1 cellular context compared by ENCODE assay signal in the genomic region with DNA sequence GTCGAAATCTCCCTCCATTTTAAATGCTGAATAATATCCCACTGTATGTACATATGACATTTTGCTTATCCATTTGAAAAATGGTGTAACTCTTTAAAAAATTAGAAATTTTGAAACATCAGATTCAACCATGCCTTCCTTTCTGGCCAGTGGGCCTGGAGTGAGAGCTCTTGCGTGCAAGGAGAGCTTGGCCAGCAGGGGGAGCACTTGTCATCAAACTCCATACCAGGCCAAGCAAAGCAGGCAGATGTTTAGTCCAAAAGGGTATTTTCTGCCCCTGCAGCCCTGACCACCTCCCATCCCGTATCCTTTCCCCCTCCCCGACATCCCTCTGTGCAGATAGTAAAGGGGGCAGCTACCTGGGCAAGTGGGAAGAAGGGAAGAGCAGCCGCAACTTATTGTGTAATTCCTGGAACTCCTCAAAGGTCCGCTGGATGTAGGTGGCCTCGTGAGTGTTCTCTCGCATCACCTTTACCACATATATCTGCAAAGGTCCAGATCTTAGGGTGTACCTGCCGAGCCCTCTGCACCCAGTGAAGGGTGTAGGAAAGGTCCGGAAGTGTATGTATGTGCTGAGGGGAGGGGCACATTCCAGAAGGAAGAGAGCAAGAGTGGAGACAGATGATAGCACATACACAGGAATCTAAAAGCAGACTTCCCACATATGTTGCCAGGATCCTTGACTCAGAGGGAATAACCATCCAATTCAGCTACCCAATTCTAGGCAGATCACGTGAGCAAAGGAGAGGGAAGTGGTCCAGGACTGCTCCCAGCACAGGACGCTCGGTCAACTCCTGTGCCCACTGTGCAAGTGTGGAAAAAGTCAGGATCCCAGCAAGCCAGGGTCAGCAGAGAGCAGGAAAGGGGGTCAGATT.
TF ChIP-seq lines count a peak whose summit lies in the region.

No MANE protein-coding gene starts in this region.

TF ChIP-seq in SK-N-SH, 30 proteins besides CTCF, POLR2A, EP300 and RAD21:
- peak; percentile 82 for TF ChIP-seq SMC3 (IDR thresholded peaks at IDR 0.05; ENCODE audit: low read depth, low read length)
- TF ChIP-seq, protein P1, sequence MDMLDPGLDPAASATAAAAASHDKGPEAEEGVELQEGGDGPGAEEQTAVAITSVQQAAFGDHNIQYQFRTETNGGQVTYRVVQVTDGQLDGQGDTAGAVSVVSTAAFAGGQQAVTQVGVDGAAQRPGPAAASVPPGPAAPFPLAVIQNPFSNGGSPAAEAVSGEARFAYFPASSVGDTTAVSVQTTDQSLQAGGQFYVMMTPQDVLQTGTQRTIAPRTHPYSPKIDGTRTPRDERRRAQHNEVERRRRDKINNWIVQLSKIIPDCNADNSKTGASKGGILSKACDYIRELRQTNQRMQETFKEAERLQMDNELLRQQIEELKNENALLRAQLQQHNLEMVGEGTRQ (IDR thresholded peaks at IDR 0.05; ENCODE audit: borderline replicate concordance, low read depth, low read length): no peak
